ENCODE assay signal across 1 cellular context in the genomic region with DNA sequence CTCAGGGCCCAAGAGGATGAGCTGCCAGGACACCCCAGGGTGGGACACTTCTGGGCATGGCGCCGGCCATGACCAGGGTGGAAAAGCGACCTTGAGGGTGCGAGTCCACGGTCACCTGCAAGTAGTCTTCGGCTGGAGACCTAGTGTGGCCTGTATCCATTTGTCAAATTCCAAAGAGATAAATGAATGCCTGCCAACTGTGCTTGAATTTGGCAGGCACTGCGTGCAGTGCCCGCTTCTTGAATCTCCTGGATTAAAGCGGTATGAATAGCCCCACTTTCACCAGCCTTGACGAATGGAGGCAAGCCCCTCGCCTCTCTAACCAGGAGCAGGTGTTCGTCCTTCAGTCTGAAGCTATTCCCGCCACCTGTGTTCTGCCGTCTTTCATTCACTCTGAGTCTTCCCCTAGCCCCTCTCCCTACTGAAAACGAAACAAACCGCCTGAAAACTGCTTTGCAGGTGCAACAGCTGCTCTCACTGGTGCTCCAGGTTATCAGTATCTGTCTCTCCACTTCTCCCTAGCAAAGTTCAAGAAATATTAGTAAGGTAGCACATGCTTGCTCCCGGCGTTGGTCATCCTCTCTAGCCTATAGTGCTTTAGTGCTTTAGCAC.
TF ChIP-seq lines count a peak whose summit lies in the region.

No MANE protein-coding gene starts in this region.

TF ChIP-seq in GM23338, 12 proteins besides CTCF, POLR2A, EP300 and RAD21:
- TF ChIP-seq, protein P1, sequence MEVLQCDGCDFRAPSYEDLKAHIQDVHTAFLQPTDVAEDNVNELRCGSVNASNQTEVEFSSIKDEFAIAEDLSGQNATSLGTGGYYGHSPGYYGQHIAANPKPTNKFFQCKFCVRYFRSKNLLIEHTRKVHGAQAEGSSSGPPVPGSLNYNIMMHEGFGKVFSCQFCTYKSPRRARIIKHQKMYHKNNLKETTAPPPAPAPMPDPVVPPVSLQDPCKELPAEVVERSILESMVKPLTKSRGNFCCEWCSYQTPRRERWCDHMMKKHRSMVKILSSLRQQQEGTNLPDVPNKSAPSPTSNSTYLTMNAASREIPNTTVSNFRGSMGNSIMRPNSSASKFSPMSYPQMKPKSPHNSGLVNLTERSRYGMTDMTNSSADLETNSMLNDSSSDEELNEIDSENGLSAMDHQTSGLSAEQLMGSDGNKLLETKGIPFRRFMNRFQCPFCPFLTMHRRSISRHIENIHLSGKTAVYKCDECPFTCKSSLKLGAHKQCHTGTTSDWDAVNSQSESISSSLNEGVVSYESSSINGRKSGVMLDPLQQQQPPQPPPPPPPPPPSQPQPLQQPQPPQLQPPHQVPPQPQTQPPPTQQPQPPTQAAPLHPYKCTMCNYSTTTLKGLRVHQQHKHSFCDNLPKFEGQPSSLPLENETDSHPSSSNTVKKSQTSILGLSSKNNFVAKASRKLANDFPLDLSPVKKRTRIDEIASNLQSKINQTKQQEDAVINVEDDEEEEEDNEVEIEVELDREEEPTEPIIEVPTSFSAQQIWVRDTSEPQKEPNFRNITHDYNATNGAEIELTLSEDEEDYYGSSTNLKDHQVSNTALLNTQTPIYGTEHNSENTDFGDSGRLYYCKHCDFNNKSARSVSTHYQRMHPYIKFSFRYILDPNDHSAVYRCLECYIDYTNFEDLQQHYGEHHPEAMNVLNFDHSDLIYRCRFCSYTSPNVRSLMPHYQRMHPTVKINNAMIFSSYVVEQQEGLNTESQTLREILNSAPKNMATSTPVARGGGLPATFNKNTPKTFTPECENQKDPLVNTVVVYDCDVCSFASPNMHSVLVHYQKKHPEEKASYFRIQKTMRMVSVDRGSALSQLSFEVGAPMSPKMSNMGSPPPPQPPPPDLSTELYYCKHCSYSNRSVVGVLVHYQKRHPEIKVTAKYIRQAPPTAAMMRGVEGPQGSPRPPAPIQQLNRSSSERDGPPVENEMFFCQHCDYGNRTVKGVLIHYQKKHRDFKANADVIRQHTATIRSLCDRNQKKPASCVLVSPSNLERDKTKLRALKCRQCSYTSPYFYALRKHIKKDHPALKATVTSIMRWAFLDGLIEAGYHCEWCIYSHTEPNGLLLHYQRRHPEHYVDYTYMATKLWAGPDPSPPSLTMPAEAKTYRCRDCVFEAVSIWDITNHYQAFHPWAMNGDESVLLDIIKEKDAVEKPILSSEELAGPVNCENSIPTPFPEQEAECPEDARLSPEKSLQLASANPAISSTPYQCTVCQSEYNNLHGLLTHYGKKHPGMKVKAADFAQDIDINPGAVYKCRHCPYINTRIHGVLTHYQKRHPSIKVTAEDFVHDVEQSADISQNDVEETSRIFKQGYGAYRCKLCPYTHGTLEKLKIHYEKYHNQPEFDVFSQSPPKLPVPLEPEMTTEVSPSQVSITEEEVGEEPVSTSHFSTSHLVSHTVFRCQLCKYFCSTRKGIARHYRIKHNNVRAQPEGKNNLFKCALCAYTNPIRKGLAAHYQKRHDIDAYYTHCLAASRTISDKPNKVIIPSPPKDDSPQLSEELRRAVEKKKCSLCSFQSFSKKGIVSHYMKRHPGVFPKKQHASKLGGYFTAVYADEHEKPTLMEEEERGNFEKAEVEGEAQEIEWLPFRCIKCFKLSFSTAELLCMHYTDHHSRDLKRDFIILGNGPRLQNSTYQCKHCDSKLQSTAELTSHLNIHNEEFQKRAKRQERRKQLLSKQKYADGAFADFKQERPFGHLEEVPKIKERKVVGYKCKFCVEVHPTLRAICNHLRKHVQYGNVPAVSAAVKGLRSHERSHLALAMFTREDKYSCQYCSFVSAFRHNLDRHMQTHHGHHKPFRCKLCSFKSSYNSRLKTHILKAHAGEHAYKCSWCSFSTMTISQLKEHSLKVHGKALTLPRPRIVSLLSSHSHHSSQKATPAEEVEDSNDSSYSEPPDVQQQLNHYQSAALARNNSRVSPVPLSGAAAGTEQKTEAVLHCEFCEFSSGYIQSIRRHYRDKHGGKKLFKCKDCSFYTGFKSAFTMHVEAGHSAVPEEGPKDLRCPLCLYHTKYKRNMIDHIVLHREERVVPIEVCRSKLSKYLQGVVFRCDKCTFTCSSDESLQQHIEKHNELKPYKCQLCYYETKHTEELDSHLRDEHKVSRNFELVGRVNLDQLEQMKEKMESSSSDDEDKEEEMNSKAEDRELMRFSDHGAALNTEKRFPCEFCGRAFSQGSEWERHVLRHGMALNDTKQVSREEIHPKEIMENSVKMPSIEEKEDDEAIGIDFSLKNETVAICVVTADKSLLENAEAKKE (CRISPR knock-in tag; IDR thresholded peaks at IDR 0.05) = no peak
- TF ChIP-seq ZNF331 (CRISPR knock-in tag; IDR thresholded peaks at IDR 0.05; ENCODE audit: low read depth) = no peak
- TF ChIP-seq, protein P2, sequence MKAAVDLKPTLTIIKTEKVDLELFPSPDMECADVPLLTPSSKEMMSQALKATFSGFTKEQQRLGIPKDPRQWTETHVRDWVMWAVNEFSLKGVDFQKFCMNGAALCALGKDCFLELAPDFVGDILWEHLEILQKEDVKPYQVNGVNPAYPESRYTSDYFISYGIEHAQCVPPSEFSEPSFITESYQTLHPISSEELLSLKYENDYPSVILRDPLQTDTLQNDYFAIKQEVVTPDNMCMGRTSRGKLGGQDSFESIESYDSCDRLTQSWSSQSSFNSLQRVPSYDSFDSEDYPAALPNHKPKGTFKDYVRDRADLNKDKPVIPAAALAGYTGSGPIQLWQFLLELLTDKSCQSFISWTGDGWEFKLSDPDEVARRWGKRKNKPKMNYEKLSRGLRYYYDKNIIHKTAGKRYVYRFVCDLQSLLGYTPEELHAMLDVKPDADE (IDR thresholded peaks at IDR 0.05) = no peak
- no peak for TF ChIP-seq NANOG (IDR thresholded peaks at IDR 0.05; ENCODE audit: borderline replicate concordance)
- no peak for TF ChIP-seq EZH2 (IDR thresholded peaks at IDR 0.05; ENCODE audit: low read depth, unreplicated experiment)
- TF ChIP-seq STAT1 (IDR thresholded peaks at IDR 0.05; ENCODE audit: unreplicated experiment) = no peak
- TF ChIP-seq ZNF114 (CRISPR knock-in tag; IDR thresholded peaks at IDR 0.05) = no peak
